ENCODE assay signal across 24 cellular contexts in genomic region chr7:79515358-79515757, GRCh38.
"Had no signal": no experiment of that assay in that cellular context is flagged by ENCODE, and none has a peak within 500 bp of the region (broad histone marks: within the 10 kb centered on the region; RNA-seq: fewer than 3 reads in every experiment).

No MANE protein-coding gene starts in this region.

- H3K36me3 ChIP-seq: gastrocnemius medialis, pancreas, suprapubic skin, tibial artery, upper lobe of right lung had no signal

- H3K27me3 Mint-ChIP-seq: activated B cell treated with CpG ODN at 0.5 μM for 24 hours; central memory CD8-positive, alpha-beta T cell; naive B cell; T-helper 17 cell had no signal

- DNase-seq: activated B cell treated with CpG ODN at 0.5 μM for 24 hours; activated naive CD4-positive, alpha-beta T cell; activated T-cell treated with anti-CD3 and anti-CD28 coated beads for 4 hours; activated T-cell treated with anti-CD3 and anti-CD28 coated beads, Interleukin-2, amount 50 U/mL, for 72 hours; dermis blood vessel endothelial cell; effector CD8-positive, alpha-beta T cell; gastrocnemius medialis; glutamatergic neuron; mammary epithelial cell; naive B cell; pancreas; psoas muscle; stimulated activated CD4-positive, alpha-beta T cell treated with anti-CD3 and anti-CD28 coated beads, Interleukin-15, amount 100 ng/mL, for 24 hours; stimulated activated CD4-positive, alpha-beta T cell treated with anti-CD3 and anti-CD28 coated beads, Interleukin-2, amount 100 ng/mL, for 24 hours; stimulated activated naive CD4-positive, alpha-beta T cell; T-helper 17 cell; tibial artery; upper lobe of right lung had no signal

- H3K4me1 Mint-ChIP-seq: activated B cell treated with CpG ODN at 0.5 μM for 24 hours; central memory CD8-positive, alpha-beta T cell; naive B cell; T-helper 17 cell had no signal

- H3K27ac ChIP-seq: gastrocnemius medialis, pancreas, psoas muscle, suprapubic skin, tibial artery, upper lobe of right lung had no signal

- ATAC-seq: activated naive CD4-positive, alpha-beta T cell treated with anti-CD3 and anti-CD28 coated beads, Interleukin-2, amount 50 U/mL, for 72 hours; activated T-cell treated with anti-CD3 and anti-CD28 coated beads, Interleukin-2, amount 50 U/mL, for 72 hours; gastrocnemius medialis; pancreas; psoas muscle; T-helper 17 cell; upper lobe of right lung had no signal

- H3K4me3 ChIP-seq: gastrocnemius medialis, pancreas, psoas muscle, suprapubic skin, tibial artery, upper lobe of right lung had no signal

- H3K4me1 ChIP-seq: gastrocnemius medialis, pancreas, psoas muscle, suprapubic skin, tibial artery, upper lobe of right lung had no signal

- H3K9me3 ChIP-seq: gastrocnemius medialis, pancreas, psoas muscle, suprapubic skin, tibial artery, upper lobe of right lung had no signal

- FAIRE-seq: bronchial epithelial cell, colon, islet of Langerhans, pancreas had no signal

- H3K36me3 Mint-ChIP-seq: naive B cell had no signal

- H3K4me3 Mint-ChIP-seq: activated B cell treated with CpG ODN at 0.5 μM for 24 hours; activated T-cell treated with anti-CD3 and anti-CD28 coated beads, Interleukin-2, amount 50 U/mL, for 72 hours; central memory CD8-positive, alpha-beta T cell; naive B cell; T-helper 17 cell had no signal

- H3K27ac Mint-ChIP-seq: activated B cell treated with CpG ODN at 0.5 μM for 24 hours; activated naive CD4-positive, alpha-beta T cell treated with anti-CD3 and anti-CD28 coated beads, Interleukin-2, amount 50 U/mL, for 72 hours; activated T-cell treated with anti-CD3 and anti-CD28 coated beads, Interleukin-2, amount 50 U/mL, for 72 hours; naive B cell; T-helper 17 cell had no signal

- H3K27me3 ChIP-seq: gastrocnemius medialis, pancreas, suprapubic skin, tibial artery, upper lobe of right lung had no signal
